Comparison of ENCODE assay signal across 14 cellular contexts in genomic region chr15:61421470-61421869, GRCh38.
DNase-seq lines count a peak whose midpoint lies in the region; TF ChIP-seq lines count a peak whose summit lies in the region.
"Had no signal": no experiment of that assay in that cellular context is flagged by ENCODE, and none has a peak within 500 bp of the region (broad histone marks: within the 10 kb centered on the region; RNA-seq: fewer than 3 reads in every experiment).

No MANE protein-coding gene starts in this region.

- POLR2A ChIA-PET in MCF 10A (lab: Yijun Ruan, JAX), result interaction anchor here (0.6 to 1.5 kb wide), 2 partner anchors 47 to 192 kb away, joined by 3 read pairs; partner anchors contain the start of gene RORA

- in situ Hi-C loops in mammary epithelial cell (cut with MboI; ENCODE audit: low sequenced_read_pairs in 2 of 2), result no loop called here

- H3K4me3 Mint-ChIP-seq in MCF 10A (ENCODE audit: unreplicated experiment), result no peak overlapping the region
- H3K4me3 Mint-ChIP-seq: CD4-positive, alpha-beta T cell; HFFc6 had no signal

- H3K9me2 ChIP-seq in hepatocyte (replicated peaks; ENCODE audit: insufficient read depth) (no peaks in the 10 kb centered on the region), Karpas-422 (replicated peaks; ENCODE audit: insufficient read depth, low read length) (no peaks in the 10 kb centered on the region)

- H3K4me2 ChIP-seq in mammary epithelial cell (ENCODE audit: insufficient read depth, low read depth, low read length) (no peak overlapping the region), hepatocyte (no peak overlapping the region), Karpas-422 (ENCODE audit: low read depth, low read length, poor library complexity, severe bottlenecking) (no peak overlapping the region)
- H3K4me2 ChIP-seq: BLaER1 treated with 17β-estradiol and CSF1 and Interleukin-3, amounts not matched to agents 10 nM and 100 nM had no signal

- H3K9me3 Mint-ChIP-seq in MCF 10A (ENCODE audit: unreplicated experiment), result no peaks in the 10 kb centered on the region
- H3K9me3 Mint-ChIP-seq: CD4-positive, alpha-beta T cell had no signal

- H4K20me1 ChIP-seq in mammary epithelial cell (ENCODE audit: insufficient read depth, low read length) (no peaks in the 10 kb centered on the region), hepatocyte (ENCODE audit: insufficient read depth, poor library complexity, severe bottlenecking) (no peaks in the 10 kb centered on the region), Karpas-422 (ENCODE audit: insufficient read depth, low read depth, low read length) (no peaks in the 10 kb centered on the region)
- H4K20me1 ChIP-seq: BLaER1 treated with 17β-estradiol and CSF1 and Interleukin-3, amounts not matched to agents 10 nM and 100 nM had no signal

- DNase-seq in MCF 10A (ENCODE audit: unreplicated experiment) (peak; percentile 48), breast epithelium (ENCODE audit: low spot score in 2 of 2) (no peak), mammary epithelial cell (peak; percentile 26), hepatocyte (ENCODE audit: low spot score) (no peak), Karpas-422 (no peak), GM19240 (ENCODE audit: insufficient read length, low spot score) (no peak)
- DNase-seq in activated T-cell treated with anti-CD3 and anti-CD28 coated beads, Interleukin-2, amount 50 U/mL, for 48 hours, result no peak
- DNase-seq: 8988T; CD4-positive, alpha-beta T cell; DMS153; GF-D8; HCEC 1CT; HFFc6 had no signal

- no peaks in the 10 kb centered on the region for H3K27me3 Mint-ChIP-seq in MCF 10A (ENCODE audit: insufficient read depth, unreplicated experiment)

- BruUV-seq in MCF 10A (replicated peaks; lab: Mats Ljungman, UMichigan), result no TSS peak
- no TSS peak for BruUV-seq in mammary epithelial cell (replicated peaks; lab: Mats Ljungman, UMichigan)

- no peak overlapping the region for H3K27ac Mint-ChIP-seq in MCF 10A (ENCODE audit: low read depth, unreplicated experiment)
- H3K27ac Mint-ChIP-seq: CD4-positive, alpha-beta T cell; HFFc6 had no signal

- peaks cover 13% of the 10 kb centered on the region for H3K4me1 Mint-ChIP-seq in MCF 10A (ENCODE audit: insufficient read depth, unreplicated experiment)

- H3K4me3 ChIP-seq in breast epithelium (no peak overlapping the region), mammary epithelial cell (replicated peaks in 1 of 3; ENCODE audit: insufficient read depth in 1 of 3, low read depth in 2 of 3, low read length in 3 of 3) (no peak overlapping the region), hepatocyte (no peak overlapping the region), Karpas-422 (ENCODE audit: low read length) (no peak overlapping the region)
- H3K4me3 ChIP-seq: BLaER1 treated with 17β-estradiol and CSF1 and Interleukin-3, amounts not matched to agents 10 nM and 100 nM had no signal

- no peak for TF ChIP-seq POLR2A in breast epithelium (IDR thresholded peaks at IDR 0.05)

- H3K79me2 ChIP-seq in mammary epithelial cell (ENCODE audit: insufficient read depth, low read length), result no peaks in the 10 kb centered on the region
- H3K79me2 ChIP-seq in hepatocyte, result no peaks in the 10 kb centered on the region
- no peaks in the 10 kb centered on the region for H3K79me2 ChIP-seq in Karpas-422 (ENCODE audit: low read length)

- H3K9me3 ChIP-seq in breast epithelium (no peaks in the 10 kb centered on the region), mammary epithelial cell (replicated peaks; ENCODE audit: insufficient read depth, low read length) (no peaks in the 10 kb centered on the region), hepatocyte (ENCODE audit: low read depth) (no peaks in the 10 kb centered on the region), Karpas-422 (ENCODE audit: low read length) (no peaks in the 10 kb centered on the region)
- H3K9me3 ChIP-seq: BLaER1 treated with 17β-estradiol and CSF1 and Interleukin-3, amounts not matched to agents 10 nM and 100 nM had no signal

- CTCF ChIA-PET in MCF 10A (lab: Yijun Ruan, JAX), result no interaction called here
- CTCF ChIA-PET in mammary epithelial cell (lab: Charles Lee; ENCODE audit: low non-redundant PET), result no interaction called here

- 50% methylated on average over 2 of the region's 2 CpGs for WGBS in mammary epithelial cell (ENCODE audit: low coverage, missing lambda C conversion rate)
- 87% methylated on average over 2 of the region's 2 CpGs for WGBS in hepatocyte (ENCODE audit: low lambda C conversion rate, missing lambda C conversion rate)

- intact Hi-C loops in MCF 10A (cut with micrococcal nuclease), result no loop called here
- intact Hi-C loops in breast epithelium (cut with DNase I; ENCODE audit: low total_unique reads), result no loop called here
- intact Hi-C loops in mammary epithelial cell (cut with micrococcal nuclease), result no loop called here

- dilution Hi-C loops in mammary epithelial cell (cut with HindIII; ENCODE audit: low sequenced_read_pairs), result no loop called here

- H2AFZ ChIP-seq in mammary epithelial cell (ENCODE audit: low read depth, low read length), result no peak overlapping the region
- no peak overlapping the region for H2AFZ ChIP-seq in hepatocyte
- no peak overlapping the region for H2AFZ ChIP-seq in Karpas-422 (ENCODE audit: low read length)

- H3K27ac ChIP-seq in breast epithelium (no peak overlapping the region), mammary epithelial cell (ENCODE audit: insufficient read depth, low read depth, low read length) (no peak overlapping the region), hepatocyte (peak overlapping the region; percentile 48), Karpas-422 (ENCODE audit: low read length) (no peak overlapping the region)
- H3K27ac ChIP-seq: BLaER1 treated with 17β-estradiol and CSF1 and Interleukin-3, amounts not matched to agents 10 nM and 100 nM had no signal

- H3K36me3 ChIP-seq in breast epithelium, result no peaks in the 10 kb centered on the region
- no peaks in the 10 kb centered on the region for H3K36me3 ChIP-seq in mammary epithelial cell (ENCODE audit: insufficient read depth, low read length)
- H3K36me3 ChIP-seq in hepatocyte (replicated peaks; ENCODE audit: insufficient read depth, low read depth), result no peaks in the 10 kb centered on the region
- H3K36me3 ChIP-seq in Karpas-422 (ENCODE audit: insufficient read depth, low read length), result no peaks in the 10 kb centered on the region
- H3K36me3 ChIP-seq: BLaER1 treated with 17β-estradiol and CSF1 and Interleukin-3, amounts not matched to agents 10 nM and 100 nM had no signal

- TF ChIP-seq CTCF in MCF 10A (IDR thresholded peaks at IDR 0.05; ENCODE audit: unreplicated experiment), result no peak
- TF ChIP-seq CTCF in breast epithelium (IDR thresholded peaks at IDR 0.05), result no peak
- no peak for TF ChIP-seq CTCF in mammary epithelial cell (conservative IDR thresholded peaks at IDR 0.05 in 1 of 2, IDR thresholded peaks at IDR 0.05 in 1 of 2; ENCODE audit: extremely low read depth in 1 of 2, insufficient read depth in 1 of 2, low read depth in 1 of 2, low read length in 2 of 2)
- TF ChIP-seq CTCF in hepatocyte (IDR thresholded peaks at IDR 0.05; ENCODE audit: poor library complexity), result no peak

- H3K27me3 ChIP-seq in breast epithelium (no peaks in the 10 kb centered on the region), mammary epithelial cell (ENCODE audit: insufficient read depth, low read length) (no peaks in the 10 kb centered on the region), hepatocyte (no peaks in the 10 kb centered on the region), Karpas-422 (ENCODE audit: low read length) (no peaks in the 10 kb centered on the region)
- H3K27me3 ChIP-seq: BLaER1 treated with 17β-estradiol and CSF1 and Interleukin-3, amounts not matched to agents 10 nM and 100 nM had no signal

- no peak overlapping the region for H3K9ac ChIP-seq in mammary epithelial cell (ENCODE audit: insufficient read depth, low read length)
- no peak overlapping the region for H3K9ac ChIP-seq in Karpas-422 (ENCODE audit: low read length)
- H3K9ac ChIP-seq: BLaER1 treated with 17β-estradiol and CSF1 and Interleukin-3, amounts not matched to agents 10 nM and 100 nM had no signal

- H3K4me1 ChIP-seq in breast epithelium, result no peaks in the 10 kb centered on the region
- peaks cover 4% of the 10 kb centered on the region for H3K4me1 ChIP-seq in mammary epithelial cell (ENCODE audit: insufficient read depth, low read length)
- no peaks in the 10 kb centered on the region for H3K4me1 ChIP-seq in hepatocyte (ENCODE audit: insufficient read depth)
- no peaks in the 10 kb centered on the region for H3K4me1 ChIP-seq in Karpas-422 (ENCODE audit: low read length)

- no peaks in the 10 kb centered on the region for H3K36me3 Mint-ChIP-seq in MCF 10A (ENCODE audit: insufficient read depth, unreplicated experiment)

Comparison
In these comparisons a context has a peak if more than half of its experiments do, and no peak if none do; other contexts are left out.
1. DNase-seq: peak in MCF 10A (single experiment) and mammary epithelial cell (single experiment); none in breast epithelium (0 of 2), hepatocyte (single experiment), Karpas-422 (single experiment), GM19240 (single experiment) and activated T-cell treated with anti-CD3 and anti-CD28 coated beads, Interleukin-2, amount 50 U/mL, for 48 hours (0 of 2).